17 cellular contexts compared by ENCODE assay signal in the genomic region with DNA sequence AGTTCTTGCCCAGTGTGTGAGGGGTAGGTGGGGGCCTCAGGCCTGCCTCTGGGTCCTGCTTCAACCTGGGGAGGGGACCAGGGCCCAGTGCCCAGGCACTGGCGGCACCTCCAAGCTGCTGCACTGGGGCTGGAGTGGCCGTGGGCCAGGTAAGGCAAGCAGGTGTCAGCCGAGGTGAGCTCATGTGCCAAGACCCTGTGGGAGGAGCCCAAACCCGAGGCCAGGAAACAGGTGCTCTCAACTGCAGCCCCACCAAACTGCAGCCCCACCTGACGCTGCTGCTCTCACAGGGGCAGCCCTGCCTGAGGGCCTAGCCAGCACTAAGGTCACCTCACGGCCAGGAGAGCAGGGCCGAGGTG. TPM values are rescaled to one million over a fixed set of nuclear protein-coding genes. Genes with fewer than 3 reads are reported as not detected.
A peak's percentile ranks its signal among the peaks of the same experiment; 100 is the strongest.
DNase-seq lines count a peak whose midpoint lies in the region; ATAC-seq and TF ChIP-seq lines count a peak whose summit lies in the region.
"Had no signal": no experiment of that assay in that cellular context is flagged by ENCODE, and none has a peak within 500 bp of the region (broad histone marks: within the 10 kb centered on the region; RNA-seq: fewer than 3 reads in every experiment).

No MANE protein-coding gene starts in this region.

- H3K27ac ChIP-seq in thyroid gland: no peak overlapping the region
- H3K27ac ChIP-seq: esophagus muscularis mucosa had no signal

- H3K27me3 ChIP-seq in thyroid gland: no peaks in the 10 kb centered on the region
- H3K27me3 ChIP-seq: BE2C, esophagus muscularis mucosa, MG63 had no signal

- intact Hi-C loops in thyroid gland (cut with DNase I): no loop called here
- intact Hi-C loops in activated T-helper 2 cell treated with anti-CD3 and anti-CD28 coated beads, Interferon-gamma antibody, Interleukin-2, Interleukin-4, amounts not matched to agents 10 μg/mL and 5 μg/mL and 100 μg/mL, durations not matched to agents 14 hours and 24 hours and 36 hours (cut with micrococcal nuclease): no loop called here

- H3K9me3 ChIP-seq in thyroid gland: no peaks in the 10 kb centered on the region
- H3K9me3 ChIP-seq: BE2C, esophagus muscularis mucosa, MG63 had no signal

- no peak for TF ChIP-seq POLR2A in thyroid gland (IDR thresholded peaks at IDR 0.05)

- no peaks in the 10 kb centered on the region for H3K36me3 ChIP-seq in thyroid gland
- H3K36me3 ChIP-seq: BE2C had no signal

- no peaks in the 10 kb centered on the region for H3K9me3 Mint-ChIP-seq in progenitor cell of endocrine pancreas (ENCODE audit: low read depth)
- H3K9me3 Mint-ChIP-seq in activated T-helper 2 cell treated with anti-CD3 and anti-CD28 coated beads, Interferon-gamma antibody, Interleukin-2, Interleukin-4, amounts not matched to agents 10 μg/mL and 5 μg/mL and 100 μg/mL, durations not matched to agents 14 hours and 24 hours and 36 hours: no peaks in the 10 kb centered on the region

- DNase-seq in activated effector memory CD4-positive, alpha-beta T cell treated with anti-CD3 and anti-CD28 coated beads, Interleukin-2, amount 50 U/mL, for 16 hours: peak; percentile 61
- DNase-seq in activated effector memory CD4-positive, alpha-beta T cell treated with Interleukin-2 at 50 U/mL for 16 hours: no peak
- DNase-seq in NCI-H2029 (lab: John Stamatoyannopoulos, UW) (peak; percentile 89), ecto neural progenitor cell (ENCODE audit: low spot score) (peak; percentile 42), thyroid gland (peak; percentile 11 to 20), progenitor cell of endocrine pancreas (ENCODE audit: low spot score, unreplicated experiment) (no peak)
- no peak for DNase-seq in activated T-helper 2 cell treated with anti-CD3 and anti-CD28 coated beads, Interferon-gamma antibody, Interleukin-2, Interleukin-4, amounts not matched to agents 10 μg/mL and 5 μg/mL and 100 μg/mL, durations not matched to agents 14 hours and 24 hours and 36 hours (ENCODE audit: low spot score)
- DNase-seq: BE2C; cerebellar nuclear complex; MG63; midbrain; stimulated activated CD4-positive, alpha-beta T cell treated with anti-CD3 and anti-CD28 coated beads, Interleukin-2, amount 100 ng/mL, for 48 hours; stimulated activated naive CD4-positive, alpha-beta T cell had no signal

- H3K36me3 Mint-ChIP-seq in progenitor cell of endocrine pancreas (ENCODE audit: insufficient read depth): no peaks in the 10 kb centered on the region
- no peaks in the 10 kb centered on the region for H3K36me3 Mint-ChIP-seq in activated T-helper 2 cell treated with anti-CD3 and anti-CD28 coated beads, Interferon-gamma antibody, Interleukin-2, Interleukin-4, amounts not matched to agents 10 μg/mL and 5 μg/mL and 100 μg/mL, durations not matched to agents 14 hours and 24 hours and 36 hours (ENCODE audit: low read depth)

- H3K27me3 Mint-ChIP-seq in progenitor cell of endocrine pancreas: no peaks in the 10 kb centered on the region
- no peaks in the 10 kb centered on the region for H3K27me3 Mint-ChIP-seq in activated T-helper 2 cell treated with anti-CD3 and anti-CD28 coated beads, Interferon-gamma antibody, Interleukin-2, Interleukin-4, amounts not matched to agents 10 μg/mL and 5 μg/mL and 100 μg/mL, durations not matched to agents 14 hours and 24 hours and 36 hours (ENCODE audit: low read depth)
- H3K27me3 Mint-ChIP-seq: activated naive CD8-positive, alpha-beta T cell had no signal

- no peak for ATAC-seq in GM18519 (IDR thresholded peaks at IDR 0.05; ENCODE audit: low FRiP score, unreplicated experiment)
- ATAC-seq: activated CD4-positive, CD25-positive, alpha-beta regulatory T cell treated with anti-CD3 and anti-CD28 coated beads, Interleukin-2, amount 50 U/mL, for 24 hours had no signal

- TF ChIP-seq CTCF in thyroid gland (IDR thresholded peaks at IDR 0.05) (no peak), progenitor cell of endocrine pancreas (IDR thresholded peaks at IDR 0.05; ENCODE audit: unreplicated experiment) (no peak)

- H3K4me3 ChIP-seq in thyroid gland (replicated peaks in 1 of 3): no peak overlapping the region
- H3K4me3 ChIP-seq: esophagus muscularis mucosa, MG63 had no signal

- H3K27ac Mint-ChIP-seq in progenitor cell of endocrine pancreas: no peak overlapping the region
- H3K27ac Mint-ChIP-seq in activated T-helper 2 cell treated with anti-CD3 and anti-CD28 coated beads, Interferon-gamma antibody, Interleukin-2, Interleukin-4, amounts not matched to agents 10 μg/mL and 5 μg/mL and 100 μg/mL, durations not matched to agents 14 hours and 24 hours and 36 hours: no peak overlapping the region
- H3K27ac Mint-ChIP-seq: activated naive CD8-positive, alpha-beta T cell had no signal

- no peak overlapping the region for H3K4me3 Mint-ChIP-seq in progenitor cell of endocrine pancreas (ENCODE audit: low read depth)
- H3K4me3 Mint-ChIP-seq in activated T-helper 2 cell treated with anti-CD3 and anti-CD28 coated beads, Interferon-gamma antibody, Interleukin-2, Interleukin-4, amounts not matched to agents 10 μg/mL and 5 μg/mL and 100 μg/mL, durations not matched to agents 14 hours and 24 hours and 36 hours (ENCODE audit: low read depth): no peak overlapping the region
- H3K4me3 Mint-ChIP-seq: activated naive CD8-positive, alpha-beta T cell had no signal

- H3K4me1 ChIP-seq in thyroid gland: peaks cover 25 to 27% of the 10 kb centered on the region in 2 donors

- H3K4me1 Mint-ChIP-seq in progenitor cell of endocrine pancreas (ENCODE audit: low read depth): no peaks in the 10 kb centered on the region
- peaks cover 3% of the 10 kb centered on the region for H3K4me1 Mint-ChIP-seq in activated T-helper 2 cell treated with anti-CD3 and anti-CD28 coated beads, Interferon-gamma antibody, Interleukin-2, Interleukin-4, amounts not matched to agents 10 μg/mL and 5 μg/mL and 100 μg/mL, durations not matched to agents 14 hours and 24 hours and 36 hours (ENCODE audit: low read depth)

- WGBS in thyroid gland, 2 donors: 80% methylated on average over 2 of the region's 7 CpGs; no CpG with 5 or more reads in 1 of the 2 donors

RNA-seq across cellular contexts. Expression of a gene that starts 18.1 kb away (rescaled TPM):
- total RNA-seq in thyroid gland: 1 to 10 TPM; 1.8 to 5.1 (median 4.5) TPM
- total RNA-seq in progenitor cell of endocrine pancreas: 9.0 and 9.9 TPM in 2 replicates
- 14.7 and 17.7 TPM in 2 replicates for total RNA-seq in activated T-helper 2 cell treated with anti-CD3 and anti-CD28 coated beads, Interferon-gamma antibody, Interleukin-2, Interleukin-4, amounts not matched to agents 10 μg/mL and 5 μg/mL and 100 μg/mL, durations not matched to agents 14 hours and 24 hours and 36 hours

RNA-seq across cellular contexts. Expression of a gene that starts 18.1 kb away (rescaled TPM):
- 10 to 100 TPM; 18.1 to 26.4 (median 23.7) TPM for total RNA-seq in thyroid gland
- 27.2 and 27.4 TPM in 2 replicates for total RNA-seq in progenitor cell of endocrine pancreas
- 16.6 and 19.0 TPM in 2 replicates for total RNA-seq in activated T-helper 2 cell treated with anti-CD3 and anti-CD28 coated beads, Interferon-gamma antibody, Interleukin-2, Interleukin-4, amounts not matched to agents 10 μg/mL and 5 μg/mL and 100 μg/mL, durations not matched to agents 14 hours and 24 hours and 36 hours

Comparison
In these comparisons a context has a peak if more than half of its experiments do, and no peak if none do; other contexts are left out.
1. DNase-seq: peak in activated effector memory CD4-positive, alpha-beta T cell treated with anti-CD3 and anti-CD28 coated beads, Interleukin-2, amount 50 U/mL, for 16 hours (single experiment), NCI-H2029 (single experiment), ecto neural progenitor cell (single experiment) and thyroid gland (2 of 2); none in activated effector memory CD4-positive, alpha-beta T cell treated with Interleukin-2 at 50 U/mL for 16 hours (single experiment), progenitor cell of endocrine pancreas (single experiment) and activated T-helper 2 cell treated with anti-CD3 and anti-CD28 coated beads, Interferon-gamma antibody, Interleukin-2, Interleukin-4, amounts not matched to agents 10 μg/mL and 5 μg/mL and 100 μg/mL, durations not matched to agents 14 hours and 24 hours and 36 hours (single experiment).